In genomic region chr6:36340671-36341454, GRCh38 we compare ENCODE assay signal across 8 cellular contexts. TPM values are rescaled to one million over a fixed set of nuclear protein-coding genes. Genes with fewer than 3 reads are reported as not detected.
A peak's percentile ranks its signal among the peaks of the same experiment; 100 is the strongest.
DNase-seq lines count a peak whose midpoint lies in the region; ATAC-seq and TF ChIP-seq lines count a peak whose summit lies in the region.

No MANE protein-coding gene starts in this region.

- peaks cover 5 to 12% (median 11%) of the 10 kb centered on the region in 4 donors for H3K4me1 ChIP-seq in esophagus muscularis mucosa

- peaks cover 0 to 33% (median 2%) of the 10 kb centered on the region in 4 donors for H3K27me3 ChIP-seq in esophagus muscularis mucosa

- intact Hi-C loops in esophagus muscularis mucosa (cut with DNase I): no loop called here

- TF ChIP-seq POLR2A in esophagus muscularis mucosa (IDR thresholded peaks at IDR 0.05; ENCODE audit: low read depth): no peak

- H3K36me3 ChIP-seq in esophagus muscularis mucosa: no peaks in the 10 kb centered on the region

- H3K9me3 ChIP-seq in esophagus muscularis mucosa: no peaks in the 10 kb centered on the region

- TF ChIP-seq CTCF in esophagus muscularis mucosa (IDR thresholded peaks at IDR 0.05): peak in 2 of 3 experiments; percentile 91 to 92

- no peak overlapping the region for H3K27ac ChIP-seq in esophagus muscularis mucosa (replicated peaks in 1 of 4)

- TF ChIP-seq EP300 in esophagus muscularis mucosa (IDR thresholded peaks at IDR 0.05): no peak

- ATAC-seq in GM21619 (IDR thresholded peaks at IDR 0.05; ENCODE audit: unreplicated experiment): peak; percentile 60
- ATAC-seq in HG03460 (IDR thresholded peaks at IDR 0.05; ENCODE audit: unreplicated experiment): no peak

- WGBS in esophagus muscularis mucosa: 24% methylated on average over 34 of the region's 35 CpGs

- peak; percentile 78 for DNase-seq in AG08395 (ENCODE audit: low spot score)
- peak; percentile 42 for DNase-seq in NOMO-1 treated with DMSO at 0.1 percent for 48 hours (lab: John Stamatoyannopoulos, UW; ENCODE audit: unreplicated experiment)
- DNase-seq in activated T-cell treated with anti-CD3 and anti-CD28 coated beads for 48 hours (ENCODE audit: low read depth): peak; percentile 65
- DNase-seq in esophagus muscularis mucosa (ENCODE audit: extremely low spot score): no peak
- DNase-seq in myocyte (ENCODE audit: low read depth): peak; percentile 69
- DNase-seq in stimulated activated CD8-positive, alpha-beta memory T cell treated with anti-CD3 and anti-CD28 coated beads, Interleukin-7, amount 100 ng/mL, for 1 hour (ENCODE audit: low read depth in 2 of 2): peak; percentile 32 to 47

- H3K4me3 ChIP-seq in esophagus muscularis mucosa: peak overlapping the region; percentile 16 to 41 (median 34)

RNA-seq across cellular contexts. Expression of gene BNIP5, which starts 4.2 kb away (rescaled TPM):
- total RNA-seq in esophagus muscularis mucosa: not detected
- total RNA-seq in myocyte: not detected in 2 replicates
- 0.03 TPM for polyA plus RNA-seq in myocyte (2012)

RNA-seq across cellular contexts. Expression of gene ETV7, which starts 46.6 kb away (rescaled TPM):
- total RNA-seq in esophagus muscularis mucosa (1 to 10 TPM in 1 of 4 donors, under 1 TPM in 1, not detected in 2; 0.71 to 1.5 TPM), myocyte (0.62 TPM in 1 of 2 replicates, not detected in the other)
- polyA plus RNA-seq in myocyte (2012): 0.45 TPM
